In genomic region chr16:30777591-30778297, GRCh38 we compare ENCODE assay signal across 11 cellular contexts. TPM values are rescaled to one million over a fixed set of nuclear protein-coding genes. Genes with fewer than 3 reads are reported as not detected.
DNase-seq lines count a peak whose midpoint lies in the region; ATAC-seq and TF ChIP-seq lines count a peak whose summit lies in the region.
"Had no signal": no experiment of that assay in that cellular context is flagged by ENCODE, and none has a peak within 500 bp of the region (broad histone marks: within the 10 kb centered on the region; RNA-seq: fewer than 3 reads in every experiment).

No MANE protein-coding gene starts in this region.

- H3K27ac ChIP-seq in A673 (ENCODE audit: low read depth, low read length, poor library complexity, severe bottlenecking) (peak overlapping the region; percentile 17), DND-41 (ENCODE audit: low read length) (0 out of 2 replicates have a peak overlapping the region, but pooled peaks have one; percentile 12)

- no peak for ATAC-seq in DND-41 (ENCODE audit: insufficient read depth, low read depth)
- no peak for ATAC-seq in GM21576 (IDR thresholded peaks at IDR 0.05; ENCODE audit: unreplicated experiment)
- no peak for ATAC-seq in GM18505 (IDR thresholded peaks at IDR 0.05; ENCODE audit: unreplicated experiment)
- no peak for ATAC-seq in GM18870 (IDR thresholded peaks at IDR 0.05; ENCODE audit: unreplicated experiment)

- H3K27me3 Mint-ChIP-seq in activated T-helper 1 cell treated with anti-CD3 and anti-CD28 coated beads, Interleukin-12 subunit alpha, Interleukin-12 subunit beta, Interleukin-2, Interleukin-4 antibody, amounts not matched to agents 30 ng/mL and 10 ng/mL and 1 ng/mL, durations not matched to agents 14 hours and 24 hours and 36 hours (ENCODE audit: insufficient read depth): no peaks in the 10 kb centered on the region
- no peaks in the 10 kb centered on the region for H3K27me3 Mint-ChIP-seq in mesothelial cell of epicardium (ENCODE audit: low read depth)

- peak overlapping the region; percentile 94; the same call in 1 of the 2 replicates for H3K4me2 ChIP-seq in DND-41 (ENCODE audit: insufficient read depth, low read length)
- H3K4me2 ChIP-seq: smooth muscle cell had no signal

- H3K4me3 Mint-ChIP-seq in activated T-helper 1 cell treated with anti-CD3 and anti-CD28 coated beads, Interleukin-12 subunit alpha, Interleukin-12 subunit beta, Interleukin-2, Interleukin-4 antibody, amounts not matched to agents 30 ng/mL and 10 ng/mL and 1 ng/mL, durations not matched to agents 14 hours and 24 hours and 36 hours: peak overlapping the region; percentile 94
- peak overlapping the region; percentile 95 for H3K4me3 Mint-ChIP-seq in mesothelial cell of epicardium

- no TSS peak for BruUV-seq in A673 (replicated peaks; lab: Mats Ljungman, UMichigan)

- no peak for TF ChIP-seq POLR2A in GM18505 (IDR thresholded peaks at IDR 0.05; ENCODE audit: borderline replicate concordance, extremely low read depth, insufficient read depth, insufficient read length)

- TF ChIP-seq CTCF in A673 (conservative IDR thresholded peaks at IDR 0.05; ENCODE audit: low read depth, low read length) (no peak), DND-41 (IDR thresholded peaks at IDR 0.05; ENCODE audit: borderline replicate concordance, extremely low read depth, low read length, poor library complexity, severe bottlenecking) (no peak), mesothelial cell of epicardium (IDR thresholded peaks at IDR 0.05; ENCODE audit: unreplicated experiment) (no peak)

- no peak overlapping the region for H3K9ac ChIP-seq in DND-41 (ENCODE audit: low read depth, low read length)

- no peaks in the 10 kb centered on the region for H3K9me3 Mint-ChIP-seq in activated T-helper 1 cell treated with anti-CD3 and anti-CD28 coated beads, Interleukin-12 subunit alpha, Interleukin-12 subunit beta, Interleukin-2, Interleukin-4 antibody, amounts not matched to agents 30 ng/mL and 10 ng/mL and 1 ng/mL, durations not matched to agents 14 hours and 24 hours and 36 hours
- no peaks in the 10 kb centered on the region for H3K9me3 Mint-ChIP-seq in mesothelial cell of epicardium

- H3K9me3 ChIP-seq in A673 (ENCODE audit: low read depth, low read length, poor library complexity, severe bottlenecking): no peaks in the 10 kb centered on the region
- no peaks in the 10 kb centered on the region for H3K9me3 ChIP-seq in DND-41 (ENCODE audit: insufficient read depth, low read length, severe bottlenecking)

- H3K4me1 ChIP-seq in A673 (ENCODE audit: insufficient read depth, low read length, poor library complexity, severe bottlenecking) (peaks cover 4% of the 10 kb centered on the region), DND-41 (ENCODE audit: insufficient read depth, low read length) (peaks cover 25% of the 10 kb centered on the region)

- H3K36me3 ChIP-seq in A673 (ENCODE audit: insufficient read depth, low read length, poor library complexity, severe bottlenecking): peaks cover 28% of the 10 kb centered on the region
- H3K36me3 ChIP-seq in DND-41 (ENCODE audit: insufficient read depth, low read length): peaks cover 34% of the 10 kb centered on the region

- peaks cover 15% of the 10 kb centered on the region for H3K79me2 ChIP-seq in DND-41 (ENCODE audit: insufficient read depth, low read length)

- H3K27ac Mint-ChIP-seq in activated T-helper 1 cell treated with anti-CD3 and anti-CD28 coated beads, Interleukin-12 subunit alpha, Interleukin-12 subunit beta, Interleukin-2, Interleukin-4 antibody, amounts not matched to agents 30 ng/mL and 10 ng/mL and 1 ng/mL, durations not matched to agents 14 hours and 24 hours and 36 hours: peak overlapping the region; percentile 65
- no peak overlapping the region for H3K27ac Mint-ChIP-seq in mesothelial cell of epicardium

- H3K4me3 ChIP-seq in A673 (ENCODE audit: low read depth, low read length, poor library complexity, severe bottlenecking) (no peak overlapping the region), DND-41 (ENCODE audit: low read depth in 1 of 2, low read length in 2 of 2) (no peak overlapping the region)
- H3K4me3 ChIP-seq: smooth muscle cell had no signal

- DNase-seq in A673 (ENCODE audit: low spot score): no peak
- DNase-seq in DND-41: no peak
- DNase-seq in activated T-helper 1 cell treated with anti-CD3 and anti-CD28 coated beads, Interleukin-12 subunit alpha, Interleukin-12 subunit beta, Interleukin-2, Interleukin-4 antibody, amounts not matched to agents 30 ng/mL and 10 ng/mL and 1 ng/mL, durations not matched to agents 14 hours and 24 hours and 36 hours (ENCODE audit: low spot score): no peak
- DNase-seq in mesothelial cell of epicardium (ENCODE audit: low spot score in 2 of 2, unreplicated experiment in 2 of 2): no peak
- no peak for DNase-seq in D341Med (ENCODE audit: low spot score)
- DNase-seq: amniotic stem cell, hippocampal formation had no signal

- H4K20me1 ChIP-seq in DND-41 (ENCODE audit: insufficient read depth, low read length): peaks cover 15% of the 10 kb centered on the region

- H3K27me3 ChIP-seq in A673 (replicated peaks; ENCODE audit: insufficient read depth, low read depth, low read length, poor library complexity) (no peaks in the 10 kb centered on the region), DND-41 (ENCODE audit: insufficient read depth, low read length, poor library complexity) (no peaks in the 10 kb centered on the region)

- CTCF ChIA-PET in A673 (lab: Charles Lee): no interaction called here

- no peak overlapping the region for H2AFZ ChIP-seq in DND-41 (ENCODE audit: low read depth, low read length)

- peaks cover 8% of the 10 kb centered on the region for H3K36me3 Mint-ChIP-seq in activated T-helper 1 cell treated with anti-CD3 and anti-CD28 coated beads, Interleukin-12 subunit alpha, Interleukin-12 subunit beta, Interleukin-2, Interleukin-4 antibody, amounts not matched to agents 30 ng/mL and 10 ng/mL and 1 ng/mL, durations not matched to agents 14 hours and 24 hours and 36 hours (ENCODE audit: low read depth)
- peaks cover 9% of the 10 kb centered on the region for H3K36me3 Mint-ChIP-seq in mesothelial cell of epicardium

- peaks cover 16% of the 10 kb centered on the region for H3K4me1 Mint-ChIP-seq in activated T-helper 1 cell treated with anti-CD3 and anti-CD28 coated beads, Interleukin-12 subunit alpha, Interleukin-12 subunit beta, Interleukin-2, Interleukin-4 antibody, amounts not matched to agents 30 ng/mL and 10 ng/mL and 1 ng/mL, durations not matched to agents 14 hours and 24 hours and 36 hours (ENCODE audit: low read depth)
- peaks cover 20% of the 10 kb centered on the region for H3K4me1 Mint-ChIP-seq in mesothelial cell of epicardium

- intact Hi-C loops in A673 (cut with micrococcal nuclease; ENCODE audit: unreplicated experiment): loop anchor here (5.0 kb wide), 1 partner anchor 145 kb away; the partner anchor contains the start of gene FBXL19
- intact Hi-C loops in activated T-helper 1 cell treated with anti-CD3 and anti-CD28 coated beads, Interleukin-12 subunit alpha, Interleukin-12 subunit beta, Interleukin-2, Interleukin-4 antibody, amounts not matched to agents 30 ng/mL and 10 ng/mL and 1 ng/mL, durations not matched to agents 14 hours and 24 hours and 36 hours (cut with micrococcal nuclease): no loop called here

- POLR2A ChIA-PET in A673 (lab: Charles Lee; ENCODE audit: low non-redundant PET): interaction anchor here (0.6 kb wide), 1 partner anchor 164 kb away, joined by 3 read pairs; no protein-coding TSS in a partner anchor

RNA-seq across cellular contexts. Expression of gene ZNF629, which starts 9.3 kb away (rescaled TPM):
- total RNA-seq in A673 (2021): 25.3 and 26.9 TPM in 2 replicates
- 2.7 and 3.2 TPM in 2 replicates for total RNA-seq in activated T-helper 1 cell treated with anti-CD3 and anti-CD28 coated beads, Interleukin-12 subunit alpha, Interleukin-12 subunit beta, Interleukin-2, Interleukin-4 antibody, amounts not matched to agents 30 ng/mL and 10 ng/mL and 1 ng/mL, durations not matched to agents 14 hours and 24 hours and 36 hours
- total RNA-seq in mesothelial cell of epicardium: 40.8 to 41.6 TPM (median 41.4 TPM) in 3 replicates

RNA-seq across cellular contexts. Expression of gene RNF40, which starts 15.6 kb away (rescaled TPM):
- 132 and 145 TPM in 2 replicates for total RNA-seq in A673 (2021)
- 98.2 and 98.5 TPM in 2 replicates for total RNA-seq in activated T-helper 1 cell treated with anti-CD3 and anti-CD28 coated beads, Interleukin-12 subunit alpha, Interleukin-12 subunit beta, Interleukin-2, Interleukin-4 antibody, amounts not matched to agents 30 ng/mL and 10 ng/mL and 1 ng/mL, durations not matched to agents 14 hours and 24 hours and 36 hours
- 124 to 130 TPM (median 126 TPM) in 3 replicates for total RNA-seq in mesothelial cell of epicardium

RNA-seq across cellular contexts. Expression of gene CFAP119, which starts 15.9 kb away (rescaled TPM):
- total RNA-seq in A673 (2021): 11.7 and 14.1 TPM in 2 replicates
- 4.4 and 5.6 TPM in 2 replicates for total RNA-seq in activated T-helper 1 cell treated with anti-CD3 and anti-CD28 coated beads, Interleukin-12 subunit alpha, Interleukin-12 subunit beta, Interleukin-2, Interleukin-4 antibody, amounts not matched to agents 30 ng/mL and 10 ng/mL and 1 ng/mL, durations not matched to agents 14 hours and 24 hours and 36 hours
- total RNA-seq in mesothelial cell of epicardium: 6.0 to 7.4 TPM (median 6.3 TPM) in 3 replicates

RNA-seq across cellular contexts. Expression of gene PHKG2, which starts 29.5 kb away (rescaled TPM):
- total RNA-seq in A673 (2021): 35.3 and 37.8 TPM in 2 replicates
- 42.4 and 43.6 TPM in 2 replicates for total RNA-seq in activated T-helper 1 cell treated with anti-CD3 and anti-CD28 coated beads, Interleukin-12 subunit alpha, Interleukin-12 subunit beta, Interleukin-2, Interleukin-4 antibody, amounts not matched to agents 30 ng/mL and 10 ng/mL and 1 ng/mL, durations not matched to agents 14 hours and 24 hours and 36 hours
- total RNA-seq in mesothelial cell of epicardium: 44.6 to 53.2 TPM (median 46.4 TPM) in 3 replicates
